ENCODE assay signal across 1 cellular context in genomic region chr20:47356526-47357295, GRCh38.
TF ChIP-seq lines count a peak whose summit lies in the region.

TSS of gene ZMYND8 (minus strand) at chr20:47356699. CDS start at chr20:47356670, 29 bp downstream.

TF ChIP-seq in HepG2, 621 proteins besides CTCF, POLR2A, EP300 and RAD21 (continued from another document and continues in another):
- TF ChIP-seq, protein P1, sequence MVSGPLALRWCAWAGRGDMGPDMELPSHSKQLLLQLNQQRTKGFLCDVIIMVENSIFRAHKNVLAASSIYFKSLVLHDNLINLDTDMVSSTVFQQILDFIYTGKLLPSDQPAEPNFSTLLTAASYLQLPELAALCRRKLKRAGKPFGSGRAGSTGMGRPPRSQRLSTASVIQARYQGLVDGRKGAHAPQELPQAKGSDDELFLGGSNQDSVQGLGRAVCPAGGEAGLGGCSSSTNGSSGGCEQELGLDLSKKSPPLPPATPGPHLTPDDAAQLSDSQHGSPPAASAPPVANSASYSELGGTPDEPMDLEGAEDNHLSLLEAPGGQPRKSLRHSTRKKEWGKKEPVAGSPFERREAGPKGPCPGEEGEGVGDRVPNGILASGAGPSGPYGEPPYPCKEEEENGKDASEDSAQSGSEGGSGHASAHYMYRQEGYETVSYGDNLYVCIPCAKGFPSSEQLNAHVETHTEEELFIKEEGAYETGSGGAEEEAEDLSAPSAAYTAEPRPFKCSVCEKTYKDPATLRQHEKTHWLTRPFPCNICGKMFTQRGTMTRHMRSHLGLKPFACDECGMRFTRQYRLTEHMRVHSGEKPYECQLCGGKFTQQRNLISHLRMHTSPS (CRISPR knock-in tag; IDR thresholded peaks at IDR 0.05; ENCODE audit: low read depth) = no peak
- TF ChIP-seq PPARG (CRISPR knock-in tag; conservative IDR thresholded peaks at IDR 0.05) = no peak
- TF ChIP-seq SMYD3 (CRISPR knock-in tag; IDR thresholded peaks at IDR 0.05) = no peak
- peak; percentile 25; the same call in 1 of the 2 replicates for TF ChIP-seq ZNF232 (CRISPR knock-in tag; IDR thresholded peaks at IDR 0.05; ENCODE audit: borderline replicate concordance)
- no peak for TF ChIP-seq ZZZ3 (CRISPR knock-in tag; IDR thresholded peaks at IDR 0.05; ENCODE audit: borderline replicate concordance)
- TF ChIP-seq ZSCAN9 (CRISPR knock-in tag; IDR thresholded peaks at IDR 0.05; ENCODE audit: borderline replicate concordance) = no peak
- no peak for TF ChIP-seq ZNF782 (CRISPR knock-in tag; IDR thresholded peaks at IDR 0.05; ENCODE audit: borderline replicate concordance)
- TF ChIP-seq, protein P2, sequence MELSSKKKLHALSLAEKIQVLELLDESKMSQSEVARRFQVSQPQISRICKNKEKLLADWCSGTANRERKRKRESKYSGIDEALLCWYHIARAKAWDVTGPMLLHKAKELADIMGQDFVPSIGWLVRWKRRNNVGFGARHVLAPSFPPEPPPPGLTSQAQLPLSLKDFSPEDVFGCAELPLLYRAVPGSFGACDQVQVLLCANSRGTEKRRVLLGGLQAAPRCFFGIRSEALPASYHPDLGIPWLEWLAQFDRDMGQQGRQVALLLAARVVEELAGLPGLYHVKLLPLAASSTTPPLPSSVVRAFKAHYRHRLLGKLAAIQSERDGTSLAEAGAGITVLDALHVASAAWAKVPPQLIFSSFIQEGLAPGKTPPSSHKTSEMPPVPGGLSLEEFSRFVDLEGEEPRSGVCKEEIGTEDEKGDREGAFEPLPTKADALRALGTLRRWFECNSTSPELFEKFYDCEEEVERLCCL (CRISPR knock-in tag; IDR thresholded peaks at IDR 0.05; ENCODE audit: borderline replicate concordance) = no peak
- no peak for TF ChIP-seq ZMYM3 (CRISPR knock-in tag; IDR thresholded peaks at IDR 0.05)
- 0 out of 2 replicates have a peak, but pooled peaks have one; percentile 18 for TF ChIP-seq ZBTB21 (CRISPR knock-in tag; IDR thresholded peaks at IDR 0.05)
- peak; percentile 34; the same call in 1 of the 2 replicates for TF ChIP-seq ZNF552 (CRISPR knock-in tag; IDR thresholded peaks at IDR 0.05; ENCODE audit: borderline replicate concordance)
- TF ChIP-seq ZNF776 (CRISPR knock-in tag; IDR thresholded peaks at IDR 0.05) = no peak
- TF ChIP-seq, protein P3, sequence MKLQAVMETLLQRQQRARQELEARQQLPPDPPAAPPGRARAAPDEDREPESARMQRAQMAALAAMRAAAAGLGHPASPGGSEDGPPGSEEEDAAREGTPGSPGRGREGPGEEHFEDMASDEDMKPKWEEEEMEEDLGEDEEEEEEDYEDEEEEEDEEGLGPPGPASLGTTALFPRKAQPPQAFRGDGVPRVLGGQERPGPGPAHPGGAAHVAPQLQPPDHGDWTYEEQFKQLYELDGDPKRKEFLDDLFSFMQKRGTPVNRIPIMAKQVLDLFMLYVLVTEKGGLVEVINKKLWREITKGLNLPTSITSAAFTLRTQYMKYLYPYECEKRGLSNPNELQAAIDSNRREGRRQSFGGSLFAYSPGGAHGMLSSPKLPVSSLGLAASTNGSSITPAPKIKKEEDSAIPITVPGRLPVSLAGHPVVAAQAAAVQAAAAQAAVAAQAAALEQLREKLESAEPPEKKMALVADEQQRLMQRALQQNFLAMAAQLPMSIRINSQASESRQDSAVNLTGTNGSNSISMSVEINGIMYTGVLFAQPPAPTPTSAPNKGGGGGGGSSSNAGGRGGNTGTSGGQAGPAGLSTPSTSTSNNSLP (IDR thresholded peaks at IDR 0.05; ENCODE audit: low read depth, low read length) = peak; percentile 67
- TF ChIP-seq RXRB (CRISPR knock-in tag; IDR thresholded peaks at IDR 0.05; ENCODE audit: borderline replicate concordance) = peak; percentile 66; the same call in 1 of the 2 replicates
- TF ChIP-seq FOXC1 (CRISPR knock-in tag; IDR thresholded peaks at IDR 0.05; ENCODE audit: borderline replicate concordance) = no peak
- no peak; the same call in 1 of the 2 replicates for TF ChIP-seq ZC3H4 (CRISPR knock-in tag; IDR thresholded peaks at IDR 0.05; ENCODE audit: borderline replicate concordance)
- TF ChIP-seq HDAC2 (CRISPR knock-in tag; IDR thresholded peaks at IDR 0.05) = peak; percentile 44; the same call in 1 of the 2 replicates
- no peak for TF ChIP-seq NPAS2 (CRISPR knock-in tag; IDR thresholded peaks at IDR 0.05; ENCODE audit: borderline replicate concordance)
- TF ChIP-seq, protein P4, sequence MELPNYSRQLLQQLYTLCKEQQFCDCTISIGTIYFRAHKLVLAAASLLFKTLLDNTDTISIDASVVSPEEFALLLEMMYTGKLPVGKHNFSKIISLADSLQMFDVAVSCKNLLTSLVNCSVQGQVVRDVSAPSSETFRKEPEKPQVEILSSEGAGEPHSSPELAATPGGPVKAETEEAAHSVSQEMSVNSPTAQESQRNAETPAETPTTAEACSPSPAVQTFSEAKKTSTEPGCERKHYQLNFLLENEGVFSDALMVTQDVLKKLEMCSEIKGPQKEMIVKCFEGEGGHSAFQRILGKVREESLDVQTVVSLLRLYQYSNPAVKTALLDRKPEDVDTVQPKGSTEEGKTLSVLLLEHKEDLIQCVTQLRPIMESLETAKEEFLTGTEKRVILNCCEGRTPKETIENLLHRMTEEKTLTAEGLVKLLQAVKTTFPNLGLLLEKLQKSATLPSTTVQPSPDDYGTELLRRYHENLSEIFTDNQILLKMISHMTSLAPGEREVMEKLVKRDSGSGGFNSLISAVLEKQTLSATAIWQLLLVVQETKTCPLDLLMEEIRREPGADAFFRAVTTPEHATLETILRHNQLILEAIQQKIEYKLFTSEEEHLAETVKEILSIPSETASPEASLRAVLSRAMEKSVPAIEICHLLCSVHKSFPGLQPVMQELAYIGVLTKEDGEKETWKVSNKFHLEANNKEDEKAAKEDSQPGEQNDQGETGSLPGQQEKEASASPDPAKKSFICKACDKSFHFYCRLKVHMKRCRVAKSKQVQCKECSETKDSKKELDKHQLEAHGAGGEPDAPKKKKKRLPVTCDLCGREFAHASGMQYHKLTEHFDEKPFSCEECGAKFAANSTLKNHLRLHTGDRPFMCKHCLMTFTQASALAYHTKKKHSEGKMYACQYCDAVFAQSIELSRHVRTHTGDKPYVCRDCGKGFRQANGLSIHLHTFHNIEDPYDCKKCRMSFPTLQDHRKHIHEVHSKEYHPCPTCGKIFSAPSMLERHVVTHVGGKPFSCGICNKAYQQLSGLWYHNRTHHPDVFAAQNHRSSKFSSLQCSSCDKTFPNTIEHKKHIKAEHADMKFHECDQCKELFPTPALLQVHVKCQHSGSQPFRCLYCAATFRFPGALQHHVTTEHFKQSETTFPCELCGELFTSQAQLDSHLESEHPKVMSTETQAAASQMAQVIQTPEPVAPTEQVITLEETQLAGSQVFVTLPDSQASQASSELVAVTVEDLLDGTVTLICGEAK (IDR thresholded peaks at IDR 0.05) = no peak
- TF ChIP-seq, protein P4 (CRISPR knock-in tag; IDR thresholded peaks at IDR 0.05) = no peak; the same call in 1 of the 2 replicates
- TF ChIP-seq ZSCAN5A (CRISPR knock-in tag; IDR thresholded peaks at IDR 0.05; ENCODE audit: borderline replicate concordance) = no peak
- no peak for TF ChIP-seq ZNF143 (CRISPR knock-in tag; IDR thresholded peaks at IDR 0.05)
- TF ChIP-seq STAT6 (CRISPR knock-in tag; IDR thresholded peaks at IDR 0.05; ENCODE audit: borderline replicate concordance) = no peak; the same call in 1 of the 2 replicates
- 0 out of 2 replicates have a peak, but pooled peaks have one; percentile 27 for TF ChIP-seq SIX4 (CRISPR knock-in tag; IDR thresholded peaks at IDR 0.05)
- peak; percentile 92; the same call in 1 of the 2 replicates for TF ChIP-seq ZNF569 (CRISPR knock-in tag; IDR thresholded peaks at IDR 0.05; ENCODE audit: borderline replicate concordance)
- TF ChIP-seq TCF12 (IDR thresholded peaks at IDR 0.05) = no peak
- 0 out of 2 replicates have a peak, but pooled peaks have one; percentile 65 for TF ChIP-seq TCF12 (CRISPR knock-in tag; IDR thresholded peaks at IDR 0.05)
- TF ChIP-seq KMT2B (CRISPR knock-in tag; IDR thresholded peaks at IDR 0.05) = no peak
- no peak for TF ChIP-seq FIP1L1 (IDR thresholded peaks at IDR 0.05; ENCODE audit: borderline replicate concordance, insufficient read depth, low read depth, low read length)
- TF ChIP-seq, protein P5, sequence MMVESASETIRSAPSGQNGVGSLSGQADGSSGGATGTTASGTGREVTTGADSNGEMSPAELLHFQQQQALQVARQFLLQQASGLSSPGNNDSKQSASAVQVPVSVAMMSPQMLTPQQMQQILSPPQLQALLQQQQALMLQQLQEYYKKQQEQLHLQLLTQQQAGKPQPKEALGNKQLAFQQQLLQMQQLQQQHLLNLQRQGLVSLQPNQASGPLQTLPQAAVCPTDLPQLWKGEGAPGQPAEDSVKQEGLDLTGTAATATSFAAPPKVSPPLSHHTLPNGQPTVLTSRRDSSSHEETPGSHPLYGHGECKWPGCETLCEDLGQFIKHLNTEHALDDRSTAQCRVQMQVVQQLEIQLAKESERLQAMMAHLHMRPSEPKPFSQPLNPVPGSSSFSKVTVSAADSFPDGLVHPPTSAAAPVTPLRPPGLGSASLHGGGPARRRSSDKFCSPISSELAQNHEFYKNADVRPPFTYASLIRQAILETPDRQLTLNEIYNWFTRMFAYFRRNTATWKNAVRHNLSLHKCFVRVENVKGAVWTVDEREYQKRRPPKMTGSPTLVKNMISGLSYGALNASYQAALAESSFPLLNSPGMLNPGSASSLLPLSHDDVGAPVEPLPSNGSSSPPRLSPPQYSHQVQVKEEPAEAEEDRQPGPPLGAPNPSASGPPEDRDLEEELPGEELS (CRISPR knock-in tag; IDR thresholded peaks at IDR 0.05) = peak; percentile 34; the same call in 1 of the 2 replicates
- no peak for TF ChIP-seq SNRNP70 (IDR thresholded peaks at IDR 0.05; ENCODE audit: low read depth, low read length)
- peak; percentile 8; the same call in 1 of the 2 replicates for TF ChIP-seq NCOR1 (IDR thresholded peaks at IDR 0.05; ENCODE audit: borderline replicate concordance, low read length)
- TF ChIP-seq ZNF367 (CRISPR knock-in tag; IDR thresholded peaks at IDR 0.05; ENCODE audit: borderline replicate concordance) = no peak
- no peak; the same call in 1 of the 2 replicates for TF ChIP-seq ZNF639 (CRISPR knock-in tag; conservative IDR thresholded peaks at IDR 0.05)
